In genomic region chr5:138439537-138440225, GRCh38 we compare ENCODE assay signal across 8 cellular contexts. TPM values are rescaled to one million over a fixed set of nuclear protein-coding genes. Genes with fewer than 3 reads are reported as not detected.
A peak's percentile ranks its signal among the peaks of the same experiment; 100 is the strongest.
DNase-seq lines count a peak whose midpoint lies in the region; ATAC-seq, FAIRE-seq and TF ChIP-seq lines count a peak whose summit lies in the region.

No MANE protein-coding gene starts in this region.

- H3K27me3 ChIP-seq in K562 (ENCODE audit: control insufficient read depth in 2 of 2, insufficient read depth in 2 of 2, low read length in 2 of 2), result no peaks in the 10 kb centered on the region

- no TSS peak for BruUV-seq in K562 (replicated peaks; lab: Mats Ljungman, UMichigan)

- H3K9me3 Mint-ChIP-seq in HFFc6 (no peaks in the 10 kb centered on the region), type B pancreatic cell (no peaks in the 10 kb centered on the region)

- H3K9me3 ChIP-seq in K562 (replicated peaks; ENCODE audit: control insufficient read depth, insufficient read depth, low read depth, low read length), result no peaks in the 10 kb centered on the region

- H3K9ac ChIP-seq in K562 (ENCODE audit: insufficient read depth in 1 of 2, low read depth in 2 of 2, low read length in 2 of 2), result peak overlapping the region in 1 of 2 experiments; percentile 59; a peak in 2 of 4 replicates

- TF ChIP-seq EP300 in K562 (IDR thresholded peaks at IDR 0.05; ENCODE audit: low read length), result no peak

- no peaks in the 10 kb centered on the region for H3K79me2 ChIP-seq in K562 (ENCODE audit: control insufficient read depth, insufficient read depth, low read length)

- WGBS in K562 (ENCODE audit: insufficient coverage, low coverage, missing lambda C conversion rate), result 55% methylated on average over 19 of the region's 21 CpGs

- peak overlapping the region; percentile 90 for H3K4me3 Mint-ChIP-seq in HFFc6
- peak overlapping the region; percentile 86 for H3K4me3 Mint-ChIP-seq in type B pancreatic cell

- H4K20me1 ChIP-seq in K562 (replicated peaks; ENCODE audit: control insufficient read depth, insufficient read depth, low read length), result peaks cover 4% of the 10 kb centered on the region; the same call in 1 of the 2 replicates

- H3K4me2 ChIP-seq in K562 (ENCODE audit: insufficient read depth, low read length), result peak overlapping the region; percentile 54

- peak overlapping the region; percentile 48 for H3K4me3 ChIP-seq in K562

- H3K27me3 Mint-ChIP-seq in HFFc6 (ENCODE audit: insufficient read depth), result peaks cover 4% of the 10 kb centered on the region
- no peaks in the 10 kb centered on the region for H3K27me3 Mint-ChIP-seq in type B pancreatic cell

- FAIRE-seq in K562 (lab: Jason Lieb, UNC), result no peak

- TF ChIP-seq CTCF in HFFc6 (IDR thresholded peaks at IDR 0.05) (no peak), K562 (IDR thresholded peaks at IDR 0.05 in 2 of 3, conservative IDR thresholded peaks at IDR 0.05 in 1 of 3; ENCODE audit: insufficient read depth in 2 of 3, low read depth in 1 of 3, low read length in 3 of 3) (no peak), type B pancreatic cell (conservative IDR thresholded peaks at IDR 0.05) (no peak)

- ATAC-seq in K562, result peak; percentile 4; the same call in 1 of the 3 replicates
- peak; percentile 5 for ATAC-seq in left colon
- no peak for ATAC-seq in GM18907 (IDR thresholded peaks at IDR 0.05; ENCODE audit: unreplicated experiment)

- H2AFZ ChIP-seq in K562 (ENCODE audit: low read depth, low read length), result peak overlapping the region; percentile 30

- TF ChIP-seq RAD21 in K562 (CRISPR knock-in tag; conservative IDR thresholded peaks at IDR 0.05 in 1 of 2, IDR thresholded peaks at IDR 0.05 in 1 of 2), result no peak

- no peaks in the 10 kb centered on the region for H3K9me1 ChIP-seq in K562 (ENCODE audit: control insufficient read depth, insufficient read depth, low read length)

- no peak overlapping the region for H3K27ac ChIP-seq in K562 (ENCODE audit: extremely low read depth, low read depth, low read length)

- H3K4me1 Mint-ChIP-seq in HFFc6 (ENCODE audit: low read depth) (peaks cover 20% of the 10 kb centered on the region), type B pancreatic cell (ENCODE audit: unreplicated experiment) (peaks cover 21% of the 10 kb centered on the region)

- H3K36me3 Mint-ChIP-seq in HFFc6 (ENCODE audit: low read depth), result peaks cover 9% of the 10 kb centered on the region
- H3K36me3 Mint-ChIP-seq in type B pancreatic cell, result peaks cover 15% of the 10 kb centered on the region

- in situ Hi-C loops in K562 (cut with MboI), result no loop called here

- DNase-seq in AG08395 (ENCODE audit: low spot score) (peak; percentile 32), HFFc6 (no peak), K562 (ENCODE audit: extremely low read depth in 1 of 4, low spot score in 3 of 4) (peak in 2 of 4 experiments; percentile 37 to 49), left colon (no peak), type B pancreatic cell (ENCODE audit: extremely low spot score, unreplicated experiment) (no peak), NCI-H1694 (lab: John Stamatoyannopoulos, UW) (no peak), GM19238 (ENCODE audit: insufficient read length, low spot score) (no peak)

- CTCF ChIA-PET in K562 (lab: Yijun Ruan, JAX; ENCODE audit: low intra/inter-chr PET ratio), result interaction anchor here (0.7 kb wide), 1 partner anchor 109 kb away, joined by 3 read pairs; no protein-coding TSS in a partner anchor

- H3K27ac Mint-ChIP-seq in HFFc6 (peak overlapping the region; percentile 52; the same call in 1 of the 2 replicates), type B pancreatic cell (peak overlapping the region; percentile 48)

- peaks cover 20% of the 10 kb centered on the region for H3K36me3 ChIP-seq in K562 (ENCODE audit: control insufficient read depth, insufficient read depth, low read length)

- POLR2A ChIA-PET in K562 (lab: Yijun Ruan, JAX), result interaction anchor here (0.9 to 1.0 kb wide), 2 partner anchors 10 to 21 kb away, joined by 3 to 4 read pairs; no protein-coding TSS in a partner anchor

- H3K4me1 ChIP-seq in K562 (replicated peaks in 1 of 2; ENCODE audit: control insufficient read depth in 2 of 2, insufficient read depth in 2 of 2, low read length in 2 of 2), result peaks cover 7 to 25% of the 10 kb centered on the region in 2 experiments; a peak in 4 of 5 replicates

- intact Hi-C loops in K562 (cut with micrococcal nuclease) (no loop called here), left colon (cut with DNase I, micrococcal nuclease) (loop anchor here in 1 of 2 donors (10.0 kb wide), 1 partner anchor 65 kb away; no protein-coding TSS in a partner anchor)

- TF ChIP-seq POLR2A in K562 (conservative IDR thresholded peaks at IDR 0.05), result no peak

TF ChIP-seq in K562, 482 proteins besides CTCF, POLR2A, EP300 and RAD21:
- 0 out of 2 replicates have a peak, but pooled peaks have one; percentile 46 for TF ChIP-seq CBFB (CRISPR knock-in tag; IDR thresholded peaks at IDR 0.05)
- TF ChIP-seq ZNF511 (CRISPR knock-in tag; IDR thresholded peaks at IDR 0.05), result no peak

RNA-seq across cellular contexts. Expression of gene REEP2, which starts 0.8 kb away (rescaled TPM):
- 10 to 100 TPM; 27.8 to 36.6 (median 33.2) TPM for total RNA-seq in HFFc6 (2021; fragmentation: NEBNext Ultra II Directional; extraction: Animal tissue kit (Norgen Biotek cat#: 25700))
- 0.30 and 2.6 TPM in 2 replicates for total RNA-seq in K562 (2011; cell fraction: chromatin; rRNA removed; ENCODE audit: low replicate concordance)
- total RNA-seq in K562 (2011; cell fraction: nucleolus; rRNA removed), result 0.67 and 0.92 TPM in 2 replicates
- total RNA-seq in K562 (2011; cell fraction: nucleoplasm; rRNA removed), result 0.76 and 1.8 TPM in 2 replicates
- total RNA-seq in K562 (2014; rRNA removed) (0.09 and 0.49 TPM in 2 replicates), K562 (2014; rRNA removed; fragmentation: Illumina TruSeq; extraction: Trizol) (0.11 TPM in 1 of 2 replicates, not detected in the other), K562 (2015; rRNA removed; fragmentation: Illumina TruSeq; extraction: Trizol) (0.26 and 0.29 TPM in 2 replicates), K562 (2021) (0.44 and 0.63 TPM in 2 replicates), left colon (1 to 10 TPM in 1 of 2 donors, under 1 TPM in 1; 0.55 to 3.1 TPM), type B pancreatic cell (ENCODE audit: low replicate concordance) (7.8 and 31.0 TPM in 2 replicates)
- polyA plus RNA-seq in K562 (2011; rRNA removed) (0.69 and 1.1 TPM in 2 replicates), K562 (2014; fragmentation: Illumina TruSeq; extraction: Trizol) (0.13 and 0.54 TPM in 2 replicates), K562 (2014; fragmentation: Nextera tagmentation; extraction: Ambion mirVana) (under 1 TPM in 1 of 2 experiments, not detected in 1; 0.03 TPM), K562 (2014; rRNA removed) (0.05 and 0.32 TPM in 2 replicates)
- polyA plus RNA-seq in K562 (2011; cell fraction: cytosol; rRNA removed), result 1.3 and 1.6 TPM in 2 replicates
- polyA plus RNA-seq in K562 (2011; cell fraction: nucleus; rRNA removed), result 2.2 and 3.1 TPM in 2 replicates
- 0.42 TPM in 2 replicates for polyA plus RNA-seq in K562 (2012)
- polyA minus RNA-seq in K562 (2011; rRNA and poly(A)+ RNA removed), result 0.99 and 2.2 TPM in 2 replicates
- 0.95 TPM in 1 of 2 replicates, not detected in the other for polyA minus RNA-seq in K562 (2011; cell fraction: cytosol; rRNA and poly(A)+ RNA removed)
- polyA minus RNA-seq in K562 (2011; cell fraction: nucleus; rRNA and poly(A)+ RNA removed), result 0.11 and 0.67 TPM in 2 replicates

RNA-seq across cellular contexts. Expression of gene EGR1, which starts 25.6 kb away (rescaled TPM):
- total RNA-seq in HFFc6 (2021; fragmentation: NEBNext Ultra II Directional; extraction: Animal tissue kit (Norgen Biotek cat#: 25700)), result 100 to 1,000 TPM in 5 of 6 experiments, 10 to 100 TPM in 1; 58.3 to 156 (median 135) TPM
- total RNA-seq in K562 (2011; cell fraction: chromatin; rRNA removed; ENCODE audit: low replicate concordance), result 105 and 112 TPM in 2 replicates
- total RNA-seq in K562 (2011; cell fraction: nucleolus; rRNA removed), result 51.7 and 57.5 TPM in 2 replicates
- total RNA-seq in K562 (2011; cell fraction: nucleoplasm; rRNA removed), result 70.1 and 77.6 TPM in 2 replicates
- 10.1 and 32.7 TPM in 2 replicates for total RNA-seq in K562 (2014; rRNA removed)
- 12.0 and 19.7 TPM in 2 replicates for total RNA-seq in K562 (2014; rRNA removed; fragmentation: Illumina TruSeq; extraction: Trizol)
- total RNA-seq in K562 (2015; rRNA removed; fragmentation: Illumina TruSeq; extraction: Trizol), result 1.3 and 1.7 TPM in 2 replicates
- 77.0 and 135 TPM in 2 replicates for total RNA-seq in K562 (2021)
- 9.0 and 12.2 TPM in 2 replicates for polyA plus RNA-seq in K562 (2011; rRNA removed)
- 10.0 and 22.8 TPM in 2 replicates for polyA plus RNA-seq in K562 (2011; cell fraction: cytosol; rRNA removed)
- 25.0 and 99.0 TPM in 2 replicates for polyA plus RNA-seq in K562 (2011; cell fraction: nucleus; rRNA removed)
- 195 and 197 TPM in 2 replicates for polyA plus RNA-seq in K562 (2012)
- 78.6 and 132 TPM in 2 replicates for polyA plus RNA-seq in K562 (2014; fragmentation: Illumina TruSeq; extraction: Trizol)
- 10 to 100 TPM; 21.5 to 43.6 TPM for polyA plus RNA-seq in K562 (2014; fragmentation: Nextera tagmentation; extraction: Ambion mirVana)
- 54.7 and 102 TPM in 2 replicates for polyA plus RNA-seq in K562 (2014; rRNA removed)
- polyA minus RNA-seq in K562 (2011; rRNA and poly(A)+ RNA removed), result 8.4 and 15.0 TPM in 2 replicates
- 36.2 and 53.5 TPM in 2 replicates for polyA minus RNA-seq in K562 (2011; cell fraction: cytosol; rRNA and poly(A)+ RNA removed)
- 13.7 and 30.8 TPM in 2 replicates for polyA minus RNA-seq in K562 (2011; cell fraction: nucleus; rRNA and poly(A)+ RNA removed)
- total RNA-seq in left colon, result 100 to 1,000 TPM in 1 of 2 donors, 10 to 100 TPM in 1; 29.8 to 102 TPM
- 64.4 and 283 TPM in 2 replicates for total RNA-seq in type B pancreatic cell (ENCODE audit: low replicate concordance)
